12 cellular contexts compared by ENCODE assay signal in the genomic region with DNA sequence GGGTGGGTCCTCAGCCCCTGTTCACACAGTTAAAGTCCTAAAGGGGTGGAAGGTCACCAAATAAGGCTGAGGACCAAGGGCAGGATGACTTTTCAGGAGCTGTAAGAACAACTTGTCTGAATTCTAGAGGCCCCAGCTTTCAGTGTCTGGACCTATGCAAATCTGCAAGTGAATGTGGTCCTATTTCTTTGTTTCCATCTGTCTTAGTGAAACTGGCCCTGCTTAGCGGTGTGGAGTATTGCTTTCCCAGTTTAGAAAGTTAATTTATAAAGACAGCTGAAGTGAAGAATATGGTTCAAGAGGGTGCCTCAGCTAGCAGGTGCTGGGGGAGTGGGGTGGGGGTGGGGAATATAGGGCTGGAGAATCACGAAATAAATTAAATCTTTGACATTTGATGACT. TPM values are rescaled to one million over a fixed set of nuclear protein-coding genes. Genes with fewer than 3 reads are reported as not detected.
DNase-seq lines count a peak whose midpoint lies in the region; ATAC-seq lines count a peak whose summit lies in the region.
"Had no signal": no experiment of that assay in that cellular context is flagged by ENCODE, and none has a peak within 500 bp of the region (broad histone marks: within the 10 kb centered on the region; RNA-seq: fewer than 3 reads in every experiment).

No MANE protein-coding gene starts in this region.

- H3K27me3 ChIP-seq in aorta (ENCODE audit: control insufficient read depth in 1 of 2, insufficient read depth in 2 of 2, low read length in 1 of 2): no peaks in the 10 kb centered on the region
- H3K27me3 ChIP-seq: body of pancreas had no signal

- DNase-seq in NCI-H82 treated with DMSO at 0.1 percent for 48 hours (lab: John Stamatoyannopoulos, UW; ENCODE audit: unreplicated experiment): no peak
- DNase-seq in hepatic stellate cell (ENCODE audit: low spot score): no peak
- DNase-seq in AG08395 (ENCODE audit: low spot score): no peak
- DNase-seq in aorta: no peak
- DNase-seq: body of pancreas, DMS53, NCI-H526, T-cell had no signal

- H3K4me1 ChIP-seq in aorta (ENCODE audit: control insufficient read depth in 1 of 2, insufficient read depth in 2 of 2, low read length in 2 of 2): no peaks in the 10 kb centered on the region

- H3K27ac ChIP-seq in aorta (ENCODE audit: low read depth in 1 of 2, low read length in 2 of 2): no peak overlapping the region
- H3K27ac ChIP-seq: body of pancreas had no signal

- no peak overlapping the region for H3K4me3 ChIP-seq in aorta (ENCODE audit: low read length in 2 of 2)
- H3K4me3 ChIP-seq: body of pancreas had no signal

- no peaks in the 10 kb centered on the region for H3K9me3 ChIP-seq in aorta (ENCODE audit: control insufficient read depth, low read length)
- H3K9me3 ChIP-seq: body of pancreas had no signal

- intact Hi-C loops in aorta (cut with DNase I): no loop called here

- peak; percentile 89 for ATAC-seq in GM19324 (IDR thresholded peaks at IDR 0.05; ENCODE audit: low FRiP score, unreplicated experiment)
- ATAC-seq in HG02623 (IDR thresholded peaks at IDR 0.05; ENCODE audit: unreplicated experiment): peak; percentile 93
- peak; percentile 94 for ATAC-seq in HG03432 (IDR thresholded peaks at IDR 0.05; ENCODE audit: unreplicated experiment)
- no peak for ATAC-seq in aorta (ENCODE audit: low FRiP score)
- ATAC-seq: body of pancreas, sciatic nerve, T-cell had no signal

- no peaks in the 10 kb centered on the region for H3K36me3 ChIP-seq in aorta (ENCODE audit: control insufficient read depth in 1 of 2, insufficient read depth in 2 of 2, low read length in 1 of 2)

- 71 to 72% methylated on average over 2 of the region's 2 CpGs for WGBS in aorta, 2 donors

RNA-seq across cellular contexts. Expression of gene HHEX, which starts 40.1 kb away (rescaled TPM):
- total RNA-seq in aorta: 10 to 100 TPM; 11.5 to 22.7 TPM
- polyA plus RNA-seq in aorta: 1 to 10 TPM; 4.5 to 6.3 TPM
